ENCODE assay signal across 24 cellular contexts in the genomic region with DNA sequence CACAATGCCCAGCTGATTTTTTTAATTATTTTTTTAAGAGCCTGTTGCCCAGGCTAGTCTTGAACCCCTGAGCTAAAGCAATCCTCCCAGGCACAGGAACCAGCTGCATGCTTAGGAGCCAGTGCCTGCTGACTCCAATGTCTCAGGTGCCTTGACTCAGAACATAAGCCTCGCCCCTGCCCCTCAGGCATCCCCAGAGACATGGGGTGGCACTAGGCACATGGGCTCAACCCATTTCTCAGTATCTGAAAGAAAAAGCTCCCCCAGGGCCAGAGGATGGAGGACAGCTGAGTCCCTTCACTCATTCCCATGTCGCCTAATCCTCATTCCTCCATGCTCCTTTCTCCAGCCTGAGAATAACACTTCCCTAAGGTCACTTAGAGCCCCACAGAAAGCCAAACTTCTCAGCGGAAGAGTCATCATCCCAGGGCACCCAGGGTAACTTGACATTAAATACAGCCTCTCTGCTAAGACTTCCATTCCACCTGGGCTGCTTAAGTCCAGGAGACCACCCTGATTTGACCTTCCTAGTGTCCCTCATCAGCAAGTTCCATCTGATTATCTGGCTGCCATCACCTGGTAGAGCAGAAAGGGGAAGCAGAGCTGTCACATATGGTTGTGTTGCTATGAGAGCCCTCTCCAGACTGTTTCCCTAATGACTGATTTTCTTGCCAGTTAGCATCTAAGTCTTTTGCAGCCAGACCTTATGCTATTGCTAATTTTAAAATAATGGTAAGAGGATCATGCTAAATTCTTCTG. TPM values are rescaled to one million over a fixed set of nuclear protein-coding genes. Genes with fewer than 3 reads are reported as not detected.
DNase-seq lines count a peak whose midpoint lies in the region; ATAC-seq, FAIRE-seq and TF ChIP-seq lines count a peak whose summit lies in the region.
"Had no signal": no experiment of that assay in that cellular context is flagged by ENCODE, and none has a peak within 500 bp of the region (broad histone marks: within the 10 kb centered on the region; RNA-seq: fewer than 3 reads in every experiment).

No MANE protein-coding gene starts in this region.

- H3K4me3 ChIP-seq in K562 (no peak overlapping the region), suprapubic skin (no peak overlapping the region)
- no peak overlapping the region for H3K4me3 ChIP-seq in naive thymus-derived CD4-positive, alpha-beta T cell (ENCODE audit: low read length)
- H3K4me3 ChIP-seq: lung, right lobe of liver, upper lobe of right lung had no signal

- peak; percentile 19 for FAIRE-seq in K562 (lab: Jason Lieb, UNC)
- FAIRE-seq: D721Med, H1 had no signal

- H3K27me3 ChIP-seq in K562 (ENCODE audit: control insufficient read depth in 2 of 2, insufficient read depth in 2 of 2, low read length in 2 of 2) (no peaks in the 10 kb centered on the region), suprapubic skin (peaks cover 13% of the 10 kb centered on the region)
- H3K27me3 ChIP-seq in naive thymus-derived CD4-positive, alpha-beta T cell (ENCODE audit: control insufficient read depth in 2 of 2, insufficient read depth in 2 of 2, low read length in 2 of 2) = no peaks in the 10 kb centered on the region
- H3K27me3 ChIP-seq: right lobe of liver, upper lobe of right lung had no signal

- H3K27ac Mint-ChIP-seq in activated T-cell treated with anti-CD3 and anti-CD28 coated beads, Interleukin-2, amount 50 U/mL, for 24 hours = no peak overlapping the region
- H3K27ac Mint-ChIP-seq in naive thymus-derived CD4-positive, alpha-beta T cell = peak overlapping the region in 2 of 9 donors; percentile 79 to 80
- H3K27ac Mint-ChIP-seq: activated CD4-positive, alpha-beta T cell treated with anti-CD3 and anti-CD28 coated beads, Interleukin-2, amount 10 ng/mL, durations not matched to agents 24 days and 14 days; dendritic cell treated with granulocyte-macrophage colony-stimulating factor and Interleukin-4, amounts not matched to agents 40 ng/mL and 50 ng/mL, for 4 days had no signal

- POLR2A ChIA-PET in K562 (lab: Yijun Ruan, JAX) = interaction anchor here (0.7 to 4.2 kb wide), 9 partner anchors 8 to 216 kb away, joined by 3 to 18 read pairs (median 4); no protein-coding TSS in a partner anchor
- POLR2A ChIA-PET in naive thymus-derived CD4-positive, alpha-beta T cell (lab: Charles Lee) = no interaction called here

- H3K27ac ChIP-seq in K562 (ENCODE audit: extremely low read depth, low read depth, low read length) = no peak overlapping the region
- no peak overlapping the region for H3K27ac ChIP-seq in suprapubic skin
- no peak overlapping the region for H3K27ac ChIP-seq in naive thymus-derived CD4-positive, alpha-beta T cell (ENCODE audit: low read depth, low read length)
- H3K27ac ChIP-seq: C4-2B, right lobe of liver, upper lobe of right lung had no signal

- peaks cover 43% of the 10 kb centered on the region for H3K4me1 Mint-ChIP-seq in activated T-cell treated with anti-CD3 and anti-CD28 coated beads, Interleukin-2, amount 50 U/mL, for 24 hours (ENCODE audit: low read depth)
- H3K4me1 Mint-ChIP-seq in naive thymus-derived CD4-positive, alpha-beta T cell = peaks cover 19 to 59% (median 50%) of the 10 kb centered on the region in 7 donors

- CTCF ChIA-PET in K562 (lab: Yijun Ruan, JAX; ENCODE audit: low intra/inter-chr PET ratio) = no interaction called here
- CTCF ChIA-PET in naive thymus-derived CD4-positive, alpha-beta T cell (lab: Charles Lee) = interaction anchor here (0.6 to 0.9 kb wide), 2 partner anchors 171 to 181 kb away, joined by 3 to 6 read pairs; no protein-coding TSS in a partner anchor

- TF ChIP-seq POLR2A in K562 (conservative IDR thresholded peaks at IDR 0.05) (no peak), suprapubic skin (IDR thresholded peaks at IDR 0.05) (no peak)

- TF ChIP-seq EP300 in K562 (IDR thresholded peaks at IDR 0.05; ENCODE audit: low read length) (no peak), suprapubic skin (IDR thresholded peaks at IDR 0.05) (no peak)

- peaks cover 10 to 35% of the 10 kb centered on the region in 2 experiments; a peak in 4 of 5 replicates for H3K4me1 ChIP-seq in K562 (replicated peaks in 1 of 2; ENCODE audit: control insufficient read depth in 2 of 2, insufficient read depth in 2 of 2, low read length in 2 of 2)
- H3K4me1 ChIP-seq in suprapubic skin = peaks cover 25% of the 10 kb centered on the region
- H3K4me1 ChIP-seq in naive thymus-derived CD4-positive, alpha-beta T cell (ENCODE audit: control insufficient read depth in 2 of 2, insufficient read depth in 2 of 2, low read length in 2 of 2) = peaks cover 16 to 36% of the 10 kb centered on the region in 2 donors
- H3K4me1 ChIP-seq: right lobe of liver, upper lobe of right lung had no signal

- DNase-seq in activated T-cell treated with anti-CD3 and anti-CD28 coated beads, Interleukin-2, amount 50 U/mL, for 24 hours = peak; percentile 26
- DNase-seq in activated T-cell treated with anti-CD3 and anti-CD28 coated beads for 4 hours (no peak), NCI-H524 treated with DMSO at 0.1 percent for 48 hours (lab: John Stamatoyannopoulos, UW) (peak; percentile 16), K562 (ENCODE audit: extremely low read depth in 1 of 4, low spot score in 3 of 4) (no peak), suprapubic skin (ENCODE audit: low spot score in 2 of 2) (peak; percentile 24 to 25), NCI-H1105 (lab: John Stamatoyannopoulos, UW) (no peak)
- DNase-seq in naive thymus-derived CD4-positive, alpha-beta T cell = no peak
- no peak for DNase-seq in central memory CD4-positive, alpha-beta T cell
- DNase-seq: ACHN; activated CD4-positive, alpha-beta T cell treated with anti-CD3 and anti-CD28 coated beads, Interleukin-2, amount 10 ng/mL, durations not matched to agents 24 days and 14 days; Karpas-422; NCI-H1092; NCI-H2107; NCI-H526; nucleus accumbens; stimulated activated CD4-positive, alpha-beta T cell treated with anti-CD3 and anti-CD28 coated beads, Interleukin-15, amount 100 ng/mL, for 24 hours; upper lobe of right lung had no signal

- H3K79me2 ChIP-seq in K562 (ENCODE audit: control insufficient read depth, insufficient read depth, low read length) = no peaks in the 10 kb centered on the region

- no peak for TF ChIP-seq RAD21 in K562 (CRISPR knock-in tag; conservative IDR thresholded peaks at IDR 0.05 in 1 of 2, IDR thresholded peaks at IDR 0.05 in 1 of 2)

- no peaks in the 10 kb centered on the region for H3K9me3 Mint-ChIP-seq in activated T-cell treated with anti-CD3 and anti-CD28 coated beads, Interleukin-2, amount 50 U/mL, for 24 hours
- H3K9me3 Mint-ChIP-seq in naive thymus-derived CD4-positive, alpha-beta T cell = no peaks in the 10 kb centered on the region
- H3K9me3 Mint-ChIP-seq: activated CD4-positive, alpha-beta T cell treated with anti-CD3 and anti-CD28 coated beads, Interleukin-2, amount 10 ng/mL, durations not matched to agents 24 days and 14 days; dendritic cell treated with granulocyte-macrophage colony-stimulating factor and Interleukin-4, amounts not matched to agents 40 ng/mL and 50 ng/mL, for 4 days had no signal

- WGBS in K562 (ENCODE audit: insufficient coverage, low coverage, missing lambda C conversion rate) = 43% methylated on average over 3 of the region's 3 CpGs
- WGBS in suprapubic skin = 98% methylated on average over 3 of the region's 3 CpGs

- H3K36me3 ChIP-seq in K562 (ENCODE audit: control insufficient read depth, insufficient read depth, low read length) (peaks cover 4% of the 10 kb centered on the region; the same call in 1 of the 3 replicates), suprapubic skin (no peaks in the 10 kb centered on the region)
- no peaks in the 10 kb centered on the region for H3K36me3 ChIP-seq in naive thymus-derived CD4-positive, alpha-beta T cell (ENCODE audit: control insufficient read depth in 2 of 3, insufficient read depth in 3 of 3, low read length in 3 of 3)
- H3K36me3 ChIP-seq: right lobe of liver, upper lobe of right lung had no signal

- peak overlapping the region in 1 of 2 experiments; percentile 21; a peak in 1 of 4 replicates for H3K9ac ChIP-seq in K562 (ENCODE audit: insufficient read depth in 1 of 2, low read depth in 2 of 2, low read length in 2 of 2)

- H3K9me3 ChIP-seq in K562 (replicated peaks; ENCODE audit: control insufficient read depth, insufficient read depth, low read depth, low read length) (no peaks in the 10 kb centered on the region), suprapubic skin (no peaks in the 10 kb centered on the region)
- H3K9me3 ChIP-seq in naive thymus-derived CD4-positive, alpha-beta T cell (ENCODE audit: control insufficient read depth in 2 of 3, low read length in 3 of 3) = no peaks in the 10 kb centered on the region
- H3K9me3 ChIP-seq: right lobe of liver, upper lobe of right lung had no signal

- no peaks in the 10 kb centered on the region for H3K27me3 Mint-ChIP-seq in activated T-cell treated with anti-CD3 and anti-CD28 coated beads, Interleukin-2, amount 50 U/mL, for 24 hours
- peaks cover 0 to 7% (median 0%) of the 10 kb centered on the region in 5 donors for H3K27me3 Mint-ChIP-seq in naive thymus-derived CD4-positive, alpha-beta T cell

- H3K36me3 Mint-ChIP-seq in activated T-cell treated with anti-CD3 and anti-CD28 coated beads, Interleukin-2, amount 50 U/mL, for 24 hours (ENCODE audit: low read depth) = no peaks in the 10 kb centered on the region
- no peaks in the 10 kb centered on the region for H3K36me3 Mint-ChIP-seq in naive thymus-derived CD4-positive, alpha-beta T cell

- H2AFZ ChIP-seq in K562 (ENCODE audit: low read depth, low read length) = no peak overlapping the region

- no peak overlapping the region for H3K4me3 Mint-ChIP-seq in activated T-cell treated with anti-CD3 and anti-CD28 coated beads, Interleukin-2, amount 50 U/mL, for 24 hours
- H3K4me3 Mint-ChIP-seq in naive thymus-derived CD4-positive, alpha-beta T cell = peak overlapping the region in 4 of 10 donors; percentile 42 to 86 (median 65)
- H3K4me3 Mint-ChIP-seq: activated CD4-positive, alpha-beta T cell treated with anti-CD3 and anti-CD28 coated beads, Interleukin-2, amount 10 ng/mL, durations not matched to agents 24 days and 14 days; dendritic cell treated with granulocyte-macrophage colony-stimulating factor and Interleukin-4, amounts not matched to agents 40 ng/mL and 50 ng/mL, for 4 days had no signal

- TF ChIP-seq CTCF in K562 (IDR thresholded peaks at IDR 0.05 in 2 of 3, conservative IDR thresholded peaks at IDR 0.05 in 1 of 3; ENCODE audit: insufficient read depth in 2 of 3, low read depth in 1 of 3, low read length in 3 of 3) = no peak
- TF ChIP-seq CTCF in suprapubic skin (IDR thresholded peaks at IDR 0.05) = no peak

- no TSS peak for BruUV-seq in K562 (replicated peaks; lab: Mats Ljungman, UMichigan)

- H3K9me1 ChIP-seq in K562 (ENCODE audit: control insufficient read depth, insufficient read depth, low read length) = no peaks in the 10 kb centered on the region

- H4K20me1 ChIP-seq in K562 (replicated peaks; ENCODE audit: control insufficient read depth, insufficient read depth, low read length) = 0 out of 2 replicates have a peak, but pooled peaks cover 2% of the 10 kb centered on the region

- intact Hi-C loops in K562 (cut with micrococcal nuclease) = no loop called here
- intact Hi-C loops in naive thymus-derived CD4-positive, alpha-beta T cell (cut with micrococcal nuclease) = no loop called here

- no peak overlapping the region for H3K4me2 ChIP-seq in K562 (ENCODE audit: insufficient read depth, low read length)

- no peak for ATAC-seq in K562
- ATAC-seq in naive thymus-derived CD4-positive, alpha-beta T cell = no peak
- ATAC-seq: right lobe of liver had no signal

- in situ Hi-C loops in K562 (cut with MboI) = no loop called here

RNA-seq across cellular contexts. Expression of gene KCNH2, which starts 38.9 kb away (rescaled TPM):
- total RNA-seq in K562 (2011; cell fraction: chromatin; rRNA removed; ENCODE audit: low replicate concordance) = 101 and 344 TPM in 2 replicates
- 421 and 427 TPM in 2 replicates for total RNA-seq in K562 (2011; cell fraction: nucleolus; rRNA removed)
- 291 and 342 TPM in 2 replicates for total RNA-seq in K562 (2011; cell fraction: nucleoplasm; rRNA removed)
- total RNA-seq in K562 (2014; rRNA removed) = 326 and 470 TPM in 2 replicates
- total RNA-seq in K562 (2014; rRNA removed; fragmentation: Illumina TruSeq; extraction: Trizol) = 63.4 and 97.8 TPM in 2 replicates
- total RNA-seq in K562 (2015; rRNA removed; fragmentation: Illumina TruSeq; extraction: Trizol) = 215 and 218 TPM in 2 replicates
- 368 and 385 TPM in 2 replicates for total RNA-seq in K562 (2021)
- polyA plus RNA-seq in K562 (2011; rRNA removed) = 125 and 154 TPM in 2 replicates
- 184 and 684 TPM in 2 replicates for polyA plus RNA-seq in K562 (2011; cell fraction: cytosol; rRNA removed)
- polyA plus RNA-seq in K562 (2011; cell fraction: nucleus; rRNA removed) = 202 and 446 TPM in 2 replicates
- polyA plus RNA-seq in K562 (2012) = 270 and 304 TPM in 2 replicates
- polyA plus RNA-seq in K562 (2014; fragmentation: Illumina TruSeq; extraction: Trizol) = 222 and 298 TPM in 2 replicates
- polyA plus RNA-seq in K562 (2014; fragmentation: Nextera tagmentation; extraction: Ambion mirVana) = 10 to 100 TPM; 18.1 to 29.0 TPM
- 251 and 295 TPM in 2 replicates for polyA plus RNA-seq in K562 (2014; rRNA removed)
- polyA minus RNA-seq in K562 (2011; rRNA and poly(A)+ RNA removed) = 46.2 and 123 TPM in 2 replicates
- polyA minus RNA-seq in K562 (2011; cell fraction: cytosol; rRNA and poly(A)+ RNA removed) = 133 and 200 TPM in 2 replicates
- 111 and 144 TPM in 2 replicates for polyA minus RNA-seq in K562 (2011; cell fraction: nucleus; rRNA and poly(A)+ RNA removed)
- total RNA-seq in suprapubic skin = under 1 TPM in 1 of 4 donors, not detected in 3; 0.70 TPM
- total RNA-seq in naive thymus-derived CD4-positive, alpha-beta T cell = 1 to 10 TPM in 4 of 5 experiments, under 1 TPM in 1; 0.56 to 4.9 (median 3.2) TPM
- 1 to 10 TPM; 3.0 to 5.2 TPM for polyA plus RNA-seq in naive thymus-derived CD4-positive, alpha-beta T cell
- total RNA-seq: glomerular endothelial cell had no signal

RNA-seq across cellular contexts. Expression of gene NOS3, which starts 51.6 kb away (rescaled TPM):
- total RNA-seq in K562 (2011; cell fraction: chromatin; rRNA removed; ENCODE audit: low replicate concordance) = 17.7 and 69.8 TPM in 2 replicates
- total RNA-seq in K562 (2011; cell fraction: nucleolus; rRNA removed) = 82.0 and 87.6 TPM in 2 replicates
- 40.3 and 46.6 TPM in 2 replicates for total RNA-seq in K562 (2011; cell fraction: nucleoplasm; rRNA removed)
- total RNA-seq in K562 (2014; rRNA removed) (121 and 170 TPM in 2 replicates), K562 (2014; rRNA removed; fragmentation: Illumina TruSeq; extraction: Trizol) (3.1 and 4.3 TPM in 2 replicates), K562 (2015; rRNA removed; fragmentation: Illumina TruSeq; extraction: Trizol) (43.2 and 45.8 TPM in 2 replicates), K562 (2021) (111 and 124 TPM in 2 replicates), suprapubic skin (10 to 100 TPM in 1 of 4 donors, 1 to 10 TPM in 3; 2.6 to 10.9 (median 6.8) TPM)
- polyA plus RNA-seq in K562 (2011; rRNA removed) (23.6 and 47.3 TPM in 2 replicates), K562 (2014; fragmentation: Illumina TruSeq; extraction: Trizol) (23.6 and 88.1 TPM in 2 replicates), K562 (2014; fragmentation: Nextera tagmentation; extraction: Ambion mirVana) (1 to 10 TPM; 1.1 to 2.9 TPM), K562 (2014; rRNA removed) (102 and 118 TPM in 2 replicates)
- 58.9 and 221 TPM in 2 replicates for polyA plus RNA-seq in K562 (2011; cell fraction: cytosol; rRNA removed)
- polyA plus RNA-seq in K562 (2011; cell fraction: nucleus; rRNA removed) = 50.4 and 106 TPM in 2 replicates
- polyA plus RNA-seq in K562 (2012) = 87.2 and 107 TPM in 2 replicates
- 11.7 and 21.2 TPM in 2 replicates for polyA minus RNA-seq in K562 (2011; rRNA and poly(A)+ RNA removed)
- polyA minus RNA-seq in K562 (2011; cell fraction: cytosol; rRNA and poly(A)+ RNA removed) = 65.3 and 77.5 TPM in 2 replicates
- 35.9 and 37.0 TPM in 2 replicates for polyA minus RNA-seq in K562 (2011; cell fraction: nucleus; rRNA and poly(A)+ RNA removed)
- total RNA-seq in naive thymus-derived CD4-positive, alpha-beta T cell = 10 to 100 TPM in 1 of 5 experiments, 1 to 10 TPM in 4; 2.8 to 19.1 (median 7.9) TPM
- 10 to 100 TPM in 1 of 2 donors, 1 to 10 TPM in 1; 4.6 to 12.7 TPM for polyA plus RNA-seq in naive thymus-derived CD4-positive, alpha-beta T cell

Comparison
In these comparisons a context has a peak if more than half of its experiments do, and no peak if none do; other contexts are left out.
1. DNase-seq: peak in activated T-cell treated with anti-CD3 and anti-CD28 coated beads, Interleukin-2, amount 50 U/mL, for 24 hours (single experiment), NCI-H524 treated with DMSO at 0.1 percent for 48 hours (single experiment) and suprapubic skin (2 of 2); none in activated T-cell treated with anti-CD3 and anti-CD28 coated beads for 4 hours (single experiment), K562 (0 of 4), naive thymus-derived CD4-positive, alpha-beta T cell (0 of 9), NCI-H1105 (single experiment) and central memory CD4-positive, alpha-beta T cell (single experiment).
2. RNA of gene KCNH2, which starts 38.9 kb away (total RNA-seq): 63.4 to 470 TPM in K562; 0.56 to 4.9 TPM in naive thymus-derived CD4-positive, alpha-beta T cell and 0.70 TPM in suprapubic skin; every median in the first group is over 10 times any median in the second.